1 cellular context compared by ENCODE assay signal in genomic region chr18:68940039-68940438, GRCh38.
TF ChIP-seq lines count a peak whose summit lies in the region.

No MANE protein-coding gene starts in this region.

TF ChIP-seq in SK-N-SH, 30 proteins besides CTCF, POLR2A, EP300 and RAD21 (continued from another document):
- TF ChIP-seq MEF2A (IDR thresholded peaks at IDR 0.05; ENCODE audit: borderline replicate concordance, low read depth) (no peak), TEAD4 (IDR thresholded peaks at IDR 0.05; ENCODE audit: borderline replicate concordance, insufficient read depth) (0 out of 2 replicates have a peak, but pooled peaks have one; percentile 45), TCF12 (IDR thresholded peaks at IDR 0.05) (no peak; the same call in 1 of the 2 replicates), YY1 (IDR thresholded peaks at IDR 0.05; ENCODE audit: low read depth) (no peak)
